8 cellular contexts compared by ENCODE assay signal in genomic region chr20:45341939-45342862, GRCh38. TPM values are rescaled to one million over a fixed set of nuclear protein-coding genes. Genes with fewer than 3 reads are reported as not detected.
DNase-seq lines count a peak whose midpoint lies in the region; ATAC-seq, FAIRE-seq and TF ChIP-seq lines count a peak whose summit lies in the region.

No MANE protein-coding gene starts in this region.

- H3K4me3 ChIP-seq in body of pancreas (no peak overlapping the region), iPS-20b (ENCODE audit: low read length) (peak overlapping the region; percentile 68), small intestine (ENCODE audit: low read depth in 1 of 2, low read length in 2 of 2) (peak overlapping the region in 1 of 2 donors; percentile 17)

- H3K9ac ChIP-seq in iPS-20b (ENCODE audit: low read depth, low read length), result peak overlapping the region; percentile 89; the same call in 1 of the 2 replicates

- DNase-seq in SIG-M5 treated with dmso at 0.1 percent for 504 hours (lab: John Stamatoyannopoulos, UW; ENCODE audit: unreplicated experiment), result peak; percentile 11
- no peak for DNase-seq in SIG-M5 (lab: John Stamatoyannopoulos, UW)
- peak; percentile 88 to 95 (median 92) for DNase-seq in body of pancreas
- no peak for DNase-seq in small intestine
- no peak for DNase-seq in NCI-H446 treated with DMSO at 0.1 percent for 48 hours (lab: John Stamatoyannopoulos, UW)
- no peak for DNase-seq in NCI-H1436 (lab: John Stamatoyannopoulos, UW)
- no peak for DNase-seq in HCEC 1CT

- H3K4me1 ChIP-seq in body of pancreas, result peaks cover 96% of the 10 kb centered on the region
- H3K4me1 ChIP-seq in iPS-20b (ENCODE audit: insufficient read depth, low read length), result peaks cover 94% of the 10 kb centered on the region
- peaks cover 14 to 19% of the 10 kb centered on the region in 2 donors for H3K4me1 ChIP-seq in small intestine (ENCODE audit: control insufficient read depth in 2 of 2, insufficient read depth in 1 of 2, low read depth in 1 of 2, low read length in 1 of 2)

- WGBS in body of pancreas, 2 donors, result 9 to 13% methylated on average over 8 to 16 of the region's 16 CpGs
- 10 to 40% (median 26%) methylated on average over 16 of the region's 16 CpGs for WGBS in small intestine, 3 donors

- H3K27me3 ChIP-seq in body of pancreas, result no peaks in the 10 kb centered on the region
- H3K27me3 ChIP-seq in iPS-20b (ENCODE audit: insufficient read depth, low read length), result peaks cover 2% of the 10 kb centered on the region; the same call in 1 of the 2 replicates
- no peaks in the 10 kb centered on the region for H3K27me3 ChIP-seq in small intestine (ENCODE audit: control insufficient read depth in 2 of 2, insufficient read depth in 2 of 2, low read length in 2 of 2)

- FAIRE-seq in small intestine (lab: Jason Lieb, UNC), result no peak

- H3K27ac ChIP-seq in body of pancreas (peak overlapping the region; percentile 91 to 99 (median 98)), iPS-20b (ENCODE audit: low read length) (peak overlapping the region; percentile 96), small intestine (ENCODE audit: low read depth in 1 of 2, low read length in 1 of 2) (peak overlapping the region; percentile 94 to 96)

- no peak for TF ChIP-seq CTCF in body of pancreas (IDR thresholded peaks at IDR 0.05)

- TF ChIP-seq POLR2A in body of pancreas (IDR thresholded peaks at IDR 0.05), result peak; percentile 92 to 97 (median 96)

- H3K9me3 ChIP-seq in body of pancreas (no peaks in the 10 kb centered on the region), iPS-20b (ENCODE audit: insufficient read depth, low read depth, low read length) (no peaks in the 10 kb centered on the region), small intestine (ENCODE audit: control insufficient read depth, low read depth) (no peaks in the 10 kb centered on the region)

- peak; percentile 57 for ATAC-seq in body of pancreas

- H3K36me3 ChIP-seq in body of pancreas (replicated peaks in 1 of 2; ENCODE audit: insufficient read depth in 1 of 2, low read depth in 2 of 2) (no peaks in the 10 kb centered on the region), iPS-20b (ENCODE audit: insufficient read depth, low read depth, low read length) (peaks cover 17% of the 10 kb centered on the region), small intestine (ENCODE audit: control insufficient read depth in 2 of 2, insufficient read depth in 2 of 2, low read length in 2 of 2) (no peaks in the 10 kb centered on the region)

- intact Hi-C loops in body of pancreas (cut with DNase I), result no loop called here

RNA-seq across cellular contexts. Expression of gene SDC4, which starts 6.0 kb away (rescaled TPM):
- total RNA-seq in body of pancreas, result 10 to 100 TPM; 62.0 to 97.6 TPM
- 10 to 100 TPM; 14.3 to 31.5 (median 15.4) TPM for polyA plus RNA-seq in small intestine

RNA-seq across cellular contexts. Expression of gene SYS1, which starts 20.8 kb away (rescaled TPM):
- total RNA-seq in body of pancreas, result 10 to 100 TPM; 14.2 to 15.3 TPM
- 10 to 100 TPM; 13.6 to 31.4 (median 22.4) TPM for polyA plus RNA-seq in small intestine

RNA-seq across cellular contexts. Expression of gene MATN4, which starts 34.1 kb away (rescaled TPM):
- total RNA-seq in body of pancreas, result 1 to 10 TPM; 4.9 to 5.3 TPM
- polyA plus RNA-seq in small intestine, result under 1 TPM in 1 of 3 donors, not detected in 2; 0.07 TPM

RNA-seq across cellular contexts. Expression of gene RBPJL, which starts 35.6 kb away (rescaled TPM):
- 100 to 1,000 TPM; 306 to 837 TPM for total RNA-seq in body of pancreas
- polyA plus RNA-seq in small intestine, result 1 to 10 TPM in 1 of 3 donors, under 1 TPM in 1, not detected in 1; 0.04 to 1.4 TPM

RNA-seq across cellular contexts. Expression of gene TP53TG5, which starts 35.9 kb away (rescaled TPM):
- total RNA-seq in body of pancreas, result not detected
- polyA plus RNA-seq in small intestine, result under 1 TPM in 1 of 3 donors, not detected in 2; 0.19 TPM

Comparison
In these comparisons a context has a peak if more than half of its experiments do, and no peak if none do; other contexts are left out.
1. DNase-seq: peak in SIG-M5 treated with dmso at 0.1 percent for 504 hours (single experiment) and body of pancreas (4 of 4); none in SIG-M5 (single experiment), small intestine (single experiment), NCI-H446 treated with DMSO at 0.1 percent for 48 hours (single experiment), NCI-H1436 (single experiment) and HCEC 1CT (single experiment).
2. Peak in every context shown above with its lines, with median percentiles within 50 percentile points of each other: H3K27ac ChIP-seq.